In genomic region chr1:47840791-47841190, GRCh38 we compare ENCODE assay signal across 17 cellular contexts.
DNase-seq lines count a peak whose midpoint lies in the region; ATAC-seq and TF ChIP-seq lines count a peak whose summit lies in the region.
"Had no signal": no experiment of that assay in that cellular context is flagged by ENCODE, and none has a peak within 500 bp of the region (broad histone marks: within the 10 kb centered on the region; RNA-seq: fewer than 3 reads in every experiment).

No MANE protein-coding gene starts in this region.

- no peaks in the 10 kb centered on the region for H3K4me1 ChIP-seq in Caco-2
- no peaks in the 10 kb centered on the region for H3K4me1 ChIP-seq in spleen

- TF ChIP-seq POLR2A in spleen (IDR thresholded peaks at IDR 0.05) = no peak

- no peak for ATAC-seq in naive thymus-derived CD8-positive, alpha-beta T cell
- no peak for ATAC-seq in left cardiac atrium
- ATAC-seq: CD8-positive, alpha-beta T cell had no signal

- intact Hi-C loops in Caco-2 (cut with micrococcal nuclease; ENCODE audit: unreplicated experiment) = no loop called here
- intact Hi-C loops in spleen (cut with DNase I; ENCODE audit: low total_unique reads) = no loop called here
- intact Hi-C loops in left cardiac atrium (cut with DNase I) = no loop called here

- no peak for TF ChIP-seq CTCF in Caco-2 (IDR thresholded peaks at IDR 0.05; ENCODE audit: insufficient read depth in 1 of 2, low read depth in 1 of 2, low read length in 1 of 2, severe bottlenecking in 1 of 2, unreplicated experiment in 1 of 2)
- TF ChIP-seq CTCF in coronary artery (IDR thresholded peaks at IDR 0.05) = no peak
- TF ChIP-seq CTCF in nephron (IDR thresholded peaks at IDR 0.05; ENCODE audit: unreplicated experiment in 3 of 3) = no peak
- no peak for TF ChIP-seq CTCF in spleen (IDR thresholded peaks at IDR 0.05 in 8 of 11, conservative IDR thresholded peaks at IDR 0.05 in 3 of 11)

- CTCF ChIA-PET in Caco-2 (lab: Charles Lee) = no interaction called here

- 56 to 74% (median 66%) methylated on average over 2 of the region's 2 CpGs for WGBS in spleen, 5 donors

- H3K27ac Mint-ChIP-seq in Caco-2 (ENCODE audit: unreplicated experiment) (peak overlapping the region; percentile 39), nephron (peak overlapping the region; percentile 3 to 53 (median 26))
- H3K27ac Mint-ChIP-seq in naive thymus-derived CD8-positive, alpha-beta T cell = no peak overlapping the region
- H3K27ac Mint-ChIP-seq: B cell; CD14-positive monocyte; CD8-positive, alpha-beta T cell had no signal

- BruUV-seq in Caco-2 (replicated peaks; lab: Mats Ljungman, UMichigan) = no TSS peak

- peaks cover 7% of the 10 kb centered on the region for H3K4me1 Mint-ChIP-seq in Caco-2 (ENCODE audit: low read depth, unreplicated experiment)
- peaks cover 56% of the 10 kb centered on the region for H3K4me1 Mint-ChIP-seq in nephron
- H3K4me1 Mint-ChIP-seq in naive thymus-derived CD8-positive, alpha-beta T cell = peaks cover 0 to 4% (median 0%) of the 10 kb centered on the region in 4 donors
- H3K4me1 Mint-ChIP-seq: B cell, CD14-positive monocyte had no signal

- H3K27me3 ChIP-seq in Caco-2 (replicated peaks; ENCODE audit: control insufficient read depth, insufficient read depth, low read length) = no peaks in the 10 kb centered on the region
- H3K27me3 ChIP-seq in spleen (replicated peaks in 1 of 7) = peaks cover 0 to 10% (median 0%) of the 10 kb centered on the region in 7 donors

- peaks cover under 1% of the 10 kb centered on the region for H3K9me3 Mint-ChIP-seq in Caco-2 (ENCODE audit: unreplicated experiment)
- H3K9me3 Mint-ChIP-seq in nephron = peaks cover under 1% of the 10 kb centered on the region
- peaks cover 0 to 4% (median 0%) of the 10 kb centered on the region in 9 donors for H3K9me3 Mint-ChIP-seq in naive thymus-derived CD8-positive, alpha-beta T cell

- H3K27me3 Mint-ChIP-seq in Caco-2 (ENCODE audit: insufficient read depth, unreplicated experiment) (no peaks in the 10 kb centered on the region), nephron (ENCODE audit: low read depth) (peaks cover 22% of the 10 kb centered on the region)
- H3K27me3 Mint-ChIP-seq in naive thymus-derived CD8-positive, alpha-beta T cell = peaks cover 5 to 19% (median 13%) of the 10 kb centered on the region in 5 donors

- H3K9me3 ChIP-seq in Caco-2 = no peaks in the 10 kb centered on the region; the same call in 1 of the 2 replicates
- peaks cover 0 to 11% (median 7%) of the 10 kb centered on the region in 8 donors for H3K9me3 ChIP-seq in spleen

- H3K36me3 ChIP-seq in Caco-2 (ENCODE audit: control insufficient read depth, insufficient read depth, low read length) (no peaks in the 10 kb centered on the region), spleen (no peaks in the 10 kb centered on the region)

- H3K4me3 ChIP-seq in Caco-2 (ENCODE audit: low read depth, low read length) (no peak overlapping the region), coronary artery (no peak overlapping the region), spleen (no peak overlapping the region)
- H3K4me3 ChIP-seq: GM23248 had no signal

- no peaks in the 10 kb centered on the region for H3K36me3 Mint-ChIP-seq in Caco-2 (ENCODE audit: insufficient read depth, unreplicated experiment)
- peaks cover 23% of the 10 kb centered on the region for H3K36me3 Mint-ChIP-seq in nephron (ENCODE audit: low read depth)
- H3K36me3 Mint-ChIP-seq in naive thymus-derived CD8-positive, alpha-beta T cell = peaks cover 0 to 4% (median 0%) of the 10 kb centered on the region in 3 donors
- H3K36me3 Mint-ChIP-seq: CD14-positive monocyte; CD8-positive, alpha-beta T cell had no signal

- POLR2A ChIA-PET in Caco-2 (lab: Charles Lee) = no interaction called here
- POLR2A ChIA-PET in naive thymus-derived CD8-positive, alpha-beta T cell (lab: Charles Lee) = no interaction called here

- DNase-seq in Caco-2 (peak in 1 of 2 experiments; percentile 14), coronary artery (ENCODE audit: low spot score) (peak; percentile 28), spleen (peak; percentile 18), DMS 273 (lab: John Stamatoyannopoulos, UW; ENCODE audit: unreplicated experiment) (no peak), caudate nucleus (lab: John Stamatoyannopoulos, UW) (no peak), left cardiac atrium (no peak)
- no peak for DNase-seq in naive thymus-derived CD8-positive, alpha-beta T cell
- DNase-seq: CD8-positive, alpha-beta T cell; COR-L47; DMS53; GF-D8; GM23248; IMR-90 had no signal

- peak overlapping the region in 1 of 2 donors; percentile 89 for H3K27ac ChIP-seq in coronary artery
- H3K27ac ChIP-seq in spleen = no peak overlapping the region
- H3K27ac ChIP-seq in caudate nucleus (ENCODE audit: low read depth, low read length) = no peak overlapping the region
- H3K27ac ChIP-seq: GM23248, HL-60 had no signal

- no peak overlapping the region for H3K4me3 Mint-ChIP-seq in Caco-2 (ENCODE audit: unreplicated experiment)
- H3K4me3 Mint-ChIP-seq in nephron = no peak overlapping the region
- H3K4me3 Mint-ChIP-seq in naive thymus-derived CD8-positive, alpha-beta T cell = no peak overlapping the region
- H3K4me3 Mint-ChIP-seq: B cell; CD14-positive monocyte; CD8-positive, alpha-beta T cell had no signal

Comparison
In these comparisons a context has a peak if more than half of its experiments do, and no peak if none do; other contexts are left out.
1. DNase-seq: peak in coronary artery (single experiment) and spleen (single experiment); none in naive thymus-derived CD8-positive, alpha-beta T cell (0 of 10), DMS 273 (single experiment), caudate nucleus (0 of 61) and left cardiac atrium (single experiment).
2. H3K27ac Mint-ChIP-seq: peak in Caco-2 (single experiment) and nephron (3 of 3); none in naive thymus-derived CD8-positive, alpha-beta T cell (0 of 10).